ENCODE assay signal across 13 cellular contexts in genomic region chr4:31998807-31999206, GRCh38.
"Had no signal": no experiment of that assay in that cellular context is flagged by ENCODE, and none has a peak within 500 bp of the region (broad histone marks: within the 10 kb centered on the region; RNA-seq: fewer than 3 reads in every experiment).

No MANE protein-coding gene starts in this region.

- H3K36me3 Mint-ChIP-seq: activated naive CD8-positive, alpha-beta T cell treated with anti-CD3 and anti-CD28 coated beads, Interleukin-2, amount 10 ng/mL, durations not matched to agents 7 days and 5 days had no signal

- H3K4me3 Mint-ChIP-seq: activated CD4-positive, alpha-beta T cell treated with anti-CD3 and anti-CD28 coated beads for 36 hours; activated CD8-positive, alpha-beta T cell treated with anti-CD3 and anti-CD28 coated beads, Interleukin-2, amount 10 ng/mL, durations not matched to agents 7 days and 5 days; activated naive CD8-positive, alpha-beta T cell treated with anti-CD3 and anti-CD28 coated beads, Interleukin-2, amount 10 ng/mL, durations not matched to agents 7 days and 5 days; T-helper 2 cell treated with Interferon-gamma antibody and Interleukin-4, amounts not matched to agents 5 μg/mL and 100 μg/mL, for 36 hours had no signal

- DNase-seq: activated CD4-positive, alpha-beta T cell treated with anti-CD3 and anti-CD28 coated beads for 36 hours; activated CD8-positive, alpha-beta memory T cell treated with anti-CD3 and anti-CD28 coated beads, Interleukin-2, amount 50 U/mL, for 48 hours; activated CD8-positive, alpha-beta T cell treated with anti-CD3 and anti-CD28 coated beads, Interleukin-2, amount 10 ng/mL, durations not matched to agents 7 days and 5 days; activated naive CD8-positive, alpha-beta T cell treated with anti-CD3 and anti-CD28 coated beads, Interleukin-2, amount 10 ng/mL, durations not matched to agents 7 days and 5 days; aorta; dorsolateral prefrontal cortex; left cardiac atrium; midbrain; pancreas; stimulated activated CD4-positive, alpha-beta T cell treated with anti-CD3 and anti-CD28 coated beads, Interleukin-4, amount 100 ng/mL, for 1 hour; thyroid gland; WERI-Rb-1 had no signal

- H3K4me1 Mint-ChIP-seq: activated CD4-positive, alpha-beta T cell treated with anti-CD3 and anti-CD28 coated beads for 36 hours; activated naive CD8-positive, alpha-beta T cell treated with anti-CD3 and anti-CD28 coated beads, Interleukin-2, amount 10 ng/mL, durations not matched to agents 7 days and 5 days had no signal

- ATAC-seq: activated CD4-positive, alpha-beta T cell treated with anti-CD3 and anti-CD28 coated beads for 36 hours; activated CD8-positive, alpha-beta T cell treated with anti-CD3 and anti-CD28 coated beads, Interleukin-2, amount 10 ng/mL, durations not matched to agents 7 days and 5 days; left cardiac atrium; pancreas had no signal

- H3K27ac Mint-ChIP-seq: activated CD4-positive, alpha-beta T cell treated with anti-CD3 and anti-CD28 coated beads for 36 hours; activated CD8-positive, alpha-beta T cell treated with anti-CD3 and anti-CD28 coated beads, Interleukin-2, amount 10 ng/mL, durations not matched to agents 7 days and 5 days; activated naive CD8-positive, alpha-beta T cell treated with anti-CD3 and anti-CD28 coated beads, Interleukin-2, amount 10 ng/mL, durations not matched to agents 7 days and 5 days; T-helper 2 cell treated with Interferon-gamma antibody and Interleukin-4, amounts not matched to agents 5 μg/mL and 100 μg/mL, for 36 hours had no signal

- H3K27me3 Mint-ChIP-seq: activated CD4-positive, alpha-beta T cell treated with anti-CD3 and anti-CD28 coated beads for 36 hours; activated naive CD8-positive, alpha-beta T cell treated with anti-CD3 and anti-CD28 coated beads, Interleukin-2, amount 10 ng/mL, durations not matched to agents 7 days and 5 days had no signal
